In the genomic region with DNA sequence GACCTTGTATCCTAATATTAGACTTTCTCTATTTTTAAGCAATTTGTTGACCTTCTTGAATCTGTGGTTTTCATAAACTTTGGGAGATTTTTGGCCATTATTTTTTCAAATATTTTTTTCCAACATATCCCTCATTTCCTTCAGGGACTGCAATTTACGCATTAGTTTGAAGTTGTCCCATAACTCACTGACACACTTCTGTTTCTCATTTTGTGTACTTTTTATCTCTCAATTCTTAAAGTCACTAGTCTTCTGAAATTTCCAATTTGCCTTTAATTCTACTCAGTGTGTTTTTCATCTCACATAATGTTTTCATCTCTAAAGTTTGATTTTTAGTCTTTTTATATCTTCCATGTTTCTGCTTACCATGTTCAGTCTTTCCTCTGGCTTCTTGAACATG, we compare ENCODE assay signal across 33 cellular contexts.
"Had no signal": no experiment of that assay in that cellular context is flagged by ENCODE, and none has a peak within 500 bp of the region (broad histone marks: within the 10 kb centered on the region; RNA-seq: fewer than 3 reads in every experiment).

No MANE protein-coding gene starts in this region.

- H3K36me3 Mint-ChIP-seq: activated CD4-positive, alpha-beta memory T cell treated with anti-CD3 and anti-CD28 coated beads for 36 hours; activated naive CD4-positive, alpha-beta T cell treated with anti-CD3 and anti-CD28 coated beads, Interleukin-2, amount 10 ng/mL, durations not matched to agents 7 days and 5 days; activated naive CD8-positive, alpha-beta T cell treated with anti-CD3 and anti-CD28 coated beads, Interleukin-2, amount 10 ng/mL, durations not matched to agents 7 days and 5 days; brain had no signal

- H3K9me3 Mint-ChIP-seq: activated CD4-positive, alpha-beta memory T cell treated with anti-CD3 and anti-CD28 coated beads for 36 hours; activated naive CD8-positive, alpha-beta T cell treated with anti-CD3 and anti-CD28 coated beads, Interleukin-2, amount 10 ng/mL, durations not matched to agents 7 days and 5 days; activated T-helper 1 cell treated with anti-CD3 and anti-CD28 coated beads, Interleukin-12 subunit alpha, Interleukin-12 subunit beta, Interleukin-2, Interleukin-4 antibody, amounts not matched to agents 30 ng/mL and 10 ng/mL and 1 ng/mL, durations not matched to agents 14 hours and 24 hours and 36 hours; central memory CD8-positive, alpha-beta T cell; T-helper 2 cell treated with Interferon-gamma antibody and Interleukin-4, amounts not matched to agents 5 μg/mL and 100 μg/mL, for 36 hours had no signal

- H3K27ac Mint-ChIP-seq: activated CD4-positive, alpha-beta memory T cell treated with anti-CD3 and anti-CD28 coated beads for 36 hours; activated CD4-positive, alpha-beta T cell treated with anti-CD3 and anti-CD28 coated beads for 36 hours; activated CD4-positive, alpha-beta T cell treated with anti-CD3 and anti-CD28 coated beads, Interleukin-2, amount 10 ng/mL, durations not matched to agents 24 days and 14 days; activated CD8-positive, alpha-beta memory T cell treated with anti-CD3 and anti-CD28 coated beads, Interleukin-2, amount 10 ng/mL, durations not matched to agents 7 days and 5 days; activated CD8-positive, alpha-beta T cell treated with anti-CD3 and anti-CD28 coated beads, Interleukin-2, amount 10 ng/mL, durations not matched to agents 7 days and 5 days; activated naive CD4-positive, alpha-beta T cell treated with anti-CD3 and anti-CD28 coated beads, Interleukin-2, amount 10 ng/mL, durations not matched to agents 7 days and 5 days; activated naive CD4-positive, alpha-beta T cell treated with anti-CD3 and anti-CD28 coated beads, Interleukin-2, amount 50 U/mL, for 72 hours; activated T-helper 1 cell treated with anti-CD3 and anti-CD28 coated beads, Interleukin-12 subunit alpha, Interleukin-12 subunit beta, Interleukin-2, Interleukin-4 antibody, amounts not matched to agents 30 ng/mL and 10 ng/mL and 1 ng/mL, durations not matched to agents 14 hours and 24 hours and 36 hours; dendritic cell treated with granulocyte-macrophage colony-stimulating factor and Interleukin-4, amounts not matched to agents 40 ng/mL and 50 ng/mL, for 4 days; T-helper 17 cell; T-helper 2 cell treated with Interferon-gamma antibody and Interleukin-4, amounts not matched to agents 5 μg/mL and 100 μg/mL, for 36 hours had no signal

- H3K4me3 ChIP-seq: coronary artery, dorsolateral prefrontal cortex, esophagus muscularis mucosa, gastroesophageal sphincter, heart right ventricle had no signal

- ATAC-seq: activated CD4-positive, alpha-beta T cell treated with anti-CD3 and anti-CD28 coated beads for 36 hours; activated CD8-positive, alpha-beta memory T cell treated with anti-CD3 and anti-CD28 coated beads, Interleukin-2, amount 10 ng/mL, durations not matched to agents 7 days and 5 days; activated CD8-positive, alpha-beta T cell treated with anti-CD3 and anti-CD28 coated beads, Interleukin-2, amount 10 ng/mL, durations not matched to agents 7 days and 5 days; activated naive CD4-positive, alpha-beta T cell treated with anti-CD3 and anti-CD28 coated beads, Interleukin-2, amount 50 U/mL, for 72 hours; gastroesophageal sphincter; T-helper 17 cell had no signal

- H3K4me1 ChIP-seq: esophagus muscularis mucosa, gastroesophageal sphincter had no signal

- H3K9me3 ChIP-seq: esophagus muscularis mucosa, gastroesophageal sphincter, heart right ventricle had no signal

- DNase-seq: activated CD4-positive, alpha-beta memory T cell treated with anti-CD3 and anti-CD28 coated beads for 36 hours; activated CD4-positive, alpha-beta T cell treated with anti-CD3 and anti-CD28 coated beads for 36 hours; activated CD4-positive, alpha-beta T cell treated with anti-CD3 and anti-CD28 coated beads, Interleukin-2, amount 10 ng/mL, durations not matched to agents 24 days and 14 days; activated CD4-positive, CD25-positive, alpha-beta regulatory T cell; activated CD4-positive, CD25-positive, alpha-beta regulatory T cell treated with anti-CD3 and anti-CD28 coated beads, Interleukin-2, amount 50 U/mL, for 72 hours; activated CD8-positive, alpha-beta memory T cell treated with anti-CD3 and anti-CD28 coated beads, Interleukin-2, amount 10 ng/mL, durations not matched to agents 7 days and 5 days; activated CD8-positive, alpha-beta memory T cell treated with anti-CD3 and anti-CD28 coated beads, Interleukin-2, amount 50 U/mL, for 4 hours; activated CD8-positive, alpha-beta T cell treated with anti-CD3 and anti-CD28 coated beads, Interleukin-2, amount 10 ng/mL, durations not matched to agents 7 days and 5 days; activated gamma-delta T cell; activated naive CD4-positive, alpha-beta T cell; activated naive CD4-positive, alpha-beta T cell treated with anti-CD3 and anti-CD28 coated beads, Interleukin-2, amount 10 ng/mL, durations not matched to agents 7 days and 5 days; activated naive CD8-positive, alpha-beta T cell treated with anti-CD3 and anti-CD28 coated beads, Interleukin-2, amount 10 ng/mL, durations not matched to agents 7 days and 5 days; activated T-cell treated with anti-CD3 and anti-CD28 coated beads, Interleukin-2, amount 50 U/mL, for 1 hour; activated T-cell treated with anti-CD3 and anti-CD28 coated beads, Interleukin-2, amount 50 U/mL, for 48 hours; amniotic stem cell; anterior cingulate cortex; dorsolateral prefrontal cortex; effector memory CD4-positive, alpha-beta T cell; erythroblast; heart right ventricle; T-helper 1 cell; T-helper 17 cell; T1000 had no signal

- H3K36me3 ChIP-seq: esophagus muscularis mucosa, gastroesophageal sphincter, heart right ventricle had no signal

- H3K27me3 Mint-ChIP-seq: activated naive CD4-positive, alpha-beta T cell treated with anti-CD3 and anti-CD28 coated beads, Interleukin-2, amount 10 ng/mL, durations not matched to agents 7 days and 5 days; dendritic cell treated with granulocyte-macrophage colony-stimulating factor and Interleukin-4, amounts not matched to agents 40 ng/mL and 50 ng/mL, for 4 days; T-helper 17 cell had no signal

- H3K4me3 Mint-ChIP-seq: activated CD4-positive, alpha-beta memory T cell treated with anti-CD3 and anti-CD28 coated beads for 36 hours; activated CD4-positive, alpha-beta T cell treated with anti-CD3 and anti-CD28 coated beads for 36 hours; activated CD4-positive, alpha-beta T cell treated with anti-CD3 and anti-CD28 coated beads, Interleukin-2, amount 10 ng/mL, durations not matched to agents 24 days and 14 days; activated CD8-positive, alpha-beta memory T cell treated with anti-CD3 and anti-CD28 coated beads, Interleukin-2, amount 10 ng/mL, durations not matched to agents 7 days and 5 days; activated CD8-positive, alpha-beta T cell treated with anti-CD3 and anti-CD28 coated beads, Interleukin-2, amount 10 ng/mL, durations not matched to agents 7 days and 5 days; activated naive CD4-positive, alpha-beta T cell treated with anti-CD3 and anti-CD28 coated beads, Interleukin-2, amount 10 ng/mL, durations not matched to agents 7 days and 5 days; activated naive CD8-positive, alpha-beta T cell treated with anti-CD3 and anti-CD28 coated beads, Interleukin-2, amount 10 ng/mL, durations not matched to agents 7 days and 5 days; activated T-helper 1 cell treated with anti-CD3 and anti-CD28 coated beads, Interleukin-12 subunit alpha, Interleukin-12 subunit beta, Interleukin-2, Interleukin-4 antibody, amounts not matched to agents 30 ng/mL and 10 ng/mL and 1 ng/mL, durations not matched to agents 14 hours and 24 hours and 36 hours; brain; central memory CD8-positive, alpha-beta T cell; dendritic cell treated with granulocyte-macrophage colony-stimulating factor and Interleukin-4, amounts not matched to agents 40 ng/mL and 50 ng/mL, for 4 days; T-helper 17 cell; T-helper 2 cell treated with Interferon-gamma antibody and Interleukin-4, amounts not matched to agents 5 μg/mL and 100 μg/mL, for 36 hours had no signal

- H3K4me1 Mint-ChIP-seq: activated naive CD8-positive, alpha-beta T cell treated with anti-CD3 and anti-CD28 coated beads, Interleukin-2, amount 10 ng/mL, durations not matched to agents 7 days and 5 days; central memory CD8-positive, alpha-beta T cell had no signal

- FAIRE-seq: bronchial epithelial cell had no signal

- H3K27me3 ChIP-seq: esophagus muscularis mucosa, heart right ventricle had no signal

- H3K27ac ChIP-seq: coronary artery, dorsolateral prefrontal cortex, esophagus muscularis mucosa, gastroesophageal sphincter, heart right ventricle had no signal
